ENCODE assay signal across 1 cellular context in genomic region chr5:158023266-158023665, GRCh38.
TF ChIP-seq lines count a peak whose summit lies in the region.

No MANE protein-coding gene starts in this region.

TF ChIP-seq in IMR-90, 13 proteins besides CTCF, POLR2A, EP300 and RAD21:
- no peak for TF ChIP-seq CEBPB (IDR thresholded peaks at IDR 0.05; ENCODE audit: low read depth, low read length)
- TF ChIP-seq CHD1 (IDR thresholded peaks at IDR 0.05; ENCODE audit: low read depth, low read length), result no peak
- TF ChIP-seq ELK1 (IDR thresholded peaks at IDR 0.05; ENCODE audit: borderline replicate concordance, low read depth, low read length), result no peak
TF ChIP-seq in IMR-90: peak in this region for 0.
